In genomic region chr3:155854147-155854940, GRCh38 we compare ENCODE assay signal across 8 cellular contexts. TPM values are rescaled to one million over a fixed set of nuclear protein-coding genes. Genes with fewer than 3 reads are reported as not detected.
DNase-seq lines count a peak whose midpoint lies in the region; ATAC-seq and TF ChIP-seq lines count a peak whose summit lies in the region.

SLC33A1 (minus strand) TSS chr3:155854427; CDS start chr3:155853997, 430 bp downstream.

- H3K27ac ChIP-seq in heart right ventricle (peak within 1 kb of the TSS; percentile 72 to 96 (median 92)), upper lobe of left lung (peak within 1 kb of the TSS; percentile 87 to 92 (median 90))

- peak in 1 of 4 donors; percentile 14 for TF ChIP-seq EP300 in upper lobe of left lung (IDR thresholded peaks at IDR 0.05)

- TF ChIP-seq CTCF in GM13977 (IDR thresholded peaks at IDR 0.05; ENCODE audit: extremely low read depth, insufficient read depth, missing control alignments), result no peak
- TF ChIP-seq CTCF in heart right ventricle (IDR thresholded peaks at IDR 0.05), result no peak
- peak in 2 of 6 experiments; percentile 7 to 20 for TF ChIP-seq CTCF in upper lobe of left lung (IDR thresholded peaks at IDR 0.05)

- H3K9me3 ChIP-seq in heart right ventricle, result no peaks in the 10 kb centered on the region
- H3K9me3 ChIP-seq in upper lobe of left lung, result no peaks in the 10 kb centered on the region

- 0 to 1% methylated on average over 50 of the region's 50 CpGs for WGBS in heart right ventricle, 2 donors
- WGBS in upper lobe of left lung, 2 donors, result 0 to 2% methylated on average over 7 to 34 of the region's 50 CpGs

- H3K4me3 ChIP-seq in heart right ventricle (peak within 1 kb of the TSS; percentile 74 to 100 (median 89)), upper lobe of left lung (peak within 1 kb of the TSS; percentile 67 to 84 (median 81))

- DNase-seq in GM13977 (ENCODE audit: low spot score) (peak; percentile 95), NCI-H1694 (lab: John Stamatoyannopoulos, UW) (peak; percentile 98), amniotic stem cell (lab: John Stamatoyannopoulos, UW) (peak; percentile 98), heart right ventricle (peak; percentile 98 to 99), posterior cingulate gyrus (peak; percentile 99 to 100 (median 100)), upper lobe of left lung (peak; percentile 99 to 100)

- no peaks in the 10 kb centered on the region for H3K27me3 Mint-ChIP-seq in T-helper 1 cell treated with Interleukin-12 subunit alpha and Interleukin-12 subunit beta and Interleukin-4 antibody, amounts not matched to agents 30 μg/mL and 1 μg/mL, for 36 hours (ENCODE audit: low read depth)

- H3K4me1 Mint-ChIP-seq in T-helper 1 cell treated with Interleukin-12 subunit alpha and Interleukin-12 subunit beta and Interleukin-4 antibody, amounts not matched to agents 30 μg/mL and 1 μg/mL, for 36 hours (ENCODE audit: low read depth), result peaks cover 28% of the 10 kb centered on the region

- ATAC-seq in HG02884 (IDR thresholded peaks at IDR 0.05; ENCODE audit: unreplicated experiment), result peak; percentile 94
- ATAC-seq in heart right ventricle, result peak; percentile 98 to 99 (median 99)
- ATAC-seq in upper lobe of left lung (ENCODE audit: low FRiP score in 2 of 2), result peak; percentile 99 to 100

- H3K4me3 Mint-ChIP-seq in T-helper 1 cell treated with Interleukin-12 subunit alpha and Interleukin-12 subunit beta and Interleukin-4 antibody, amounts not matched to agents 30 μg/mL and 1 μg/mL, for 36 hours, result peak within 1 kb of the TSS; percentile 90

- H3K27ac Mint-ChIP-seq in T-helper 1 cell treated with Interleukin-12 subunit alpha and Interleukin-12 subunit beta and Interleukin-4 antibody, amounts not matched to agents 30 μg/mL and 1 μg/mL, for 36 hours, result peak within 1 kb of the TSS; percentile 99

- intact Hi-C loops in heart right ventricle (cut with DNase I) (loop anchor here in 5 of 10 donors (1.0 to 10.0 kb wide), 6 partner anchors 16 to 1230 kb away; partner anchors contain the start of genes C3orf33 (in 4 of the 5), GMPS (in 3 of the 5) and PLCH1 (in 1 of the 5)), posterior cingulate gyrus (cut with DNase I) (loop anchor here (1.0 to 5.0 kb wide), 2 partner anchors 17 to 47 kb away; partner anchors contain the start of gene C3orf33)

- H3K36me3 ChIP-seq in heart right ventricle, result peaks cover 0 to 10% (median 0%) of the 10 kb centered on the region in 9 donors
- H3K36me3 ChIP-seq in upper lobe of left lung, result peaks cover 0 to 2% (median 0%) of the 10 kb centered on the region in 4 donors

- peaks cover 16 to 49% (median 45%) of the 10 kb centered on the region in 9 donors for H3K4me1 ChIP-seq in heart right ventricle
- H3K4me1 ChIP-seq in upper lobe of left lung, result peaks cover 36 to 41% (median 39%) of the 10 kb centered on the region in 4 donors

- in situ Hi-C loops in GM13977 (cut with MboI; ENCODE audit: low pct_unique_long_range_greater_than_20kb, low sequenced_read_pairs, unreplicated experiment), result no loop called here

- no peaks in the 10 kb centered on the region for H3K9me3 Mint-ChIP-seq in T-helper 1 cell treated with Interleukin-12 subunit alpha and Interleukin-12 subunit beta and Interleukin-4 antibody, amounts not matched to agents 30 μg/mL and 1 μg/mL, for 36 hours

- peaks cover 29% of the 10 kb centered on the region for H3K36me3 Mint-ChIP-seq in T-helper 1 cell treated with Interleukin-12 subunit alpha and Interleukin-12 subunit beta and Interleukin-4 antibody, amounts not matched to agents 30 μg/mL and 1 μg/mL, for 36 hours (ENCODE audit: low read depth)

- H3K27me3 ChIP-seq in heart right ventricle (no peaks in the 10 kb centered on the region), upper lobe of left lung (no peaks in the 10 kb centered on the region)

- peak in 3 of 4 donors; percentile 43 to 90 (median 48) for TF ChIP-seq POLR2A in upper lobe of left lung (IDR thresholded peaks at IDR 0.05)

RNA-seq across cellular contexts. Expression of gene SLC33A1, which starts in this region (rescaled TPM):
- 10 to 100 TPM; 18.9 to 35.3 (median 25.8) TPM for total RNA-seq in heart right ventricle
- 10 to 100 TPM in 1 of 2 donors, 1 to 10 TPM in 1; 4.3 to 12.7 TPM for polyA plus RNA-seq in heart right ventricle
- 10 to 100 TPM; 12.6 to 43.3 (median 31.1) TPM for total RNA-seq in upper lobe of left lung

Comparison
In these comparisons a context has a peak if more than half of its experiments do, and no peak if none do; other contexts are left out.
1. Peak in every context shown above with its lines: DNase-seq, ATAC-seq, H3K4me3 ChIP-seq and H3K27ac ChIP-seq.